11 cellular contexts compared by ENCODE assay signal in the genomic region with DNA sequence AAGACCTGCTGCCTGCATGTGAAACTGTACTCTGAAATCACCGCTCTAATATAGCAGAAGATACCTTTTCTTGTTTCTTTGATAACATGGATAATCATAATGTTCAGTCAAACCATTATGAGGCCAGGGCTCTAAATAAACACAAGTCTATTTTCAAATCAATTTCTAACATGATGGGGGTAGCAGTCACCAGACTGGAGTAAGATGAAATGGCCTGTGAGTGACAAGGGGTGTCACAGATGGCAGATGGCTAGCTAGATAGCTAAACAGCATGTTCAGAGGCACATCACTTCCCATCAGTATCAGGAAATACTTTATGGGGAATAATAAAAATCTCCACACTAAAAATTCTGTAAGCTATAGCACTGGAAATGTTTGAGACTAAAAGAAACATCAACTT. TPM values are rescaled to one million over a fixed set of nuclear protein-coding genes. Genes with fewer than 3 reads are reported as not detected.
DNase-seq lines count a peak whose midpoint lies in the region; ATAC-seq, FAIRE-seq and TF ChIP-seq lines count a peak whose summit lies in the region.
"Had no signal": no experiment of that assay in that cellular context is flagged by ENCODE, and none has a peak within 500 bp of the region (broad histone marks: within the 10 kb centered on the region; RNA-seq: fewer than 3 reads in every experiment).

No MANE protein-coding gene starts in this region.

- H3K4me3 ChIP-seq in K562: no peak overlapping the region

- 85% methylated on average over 1 of the region's 1 CpG for WGBS in K562 (ENCODE audit: insufficient coverage, low coverage, missing lambda C conversion rate)

- POLR2A ChIA-PET in K562 (lab: Yijun Ruan, JAX): no interaction called here

- H2AFZ ChIP-seq in K562 (ENCODE audit: low read depth, low read length): no peak overlapping the region

- intact Hi-C loops in K562 (cut with micrococcal nuclease): no loop called here

- no peaks in the 10 kb centered on the region for H3K27me3 ChIP-seq in K562 (ENCODE audit: control insufficient read depth in 2 of 2, insufficient read depth in 2 of 2, low read length in 2 of 2)

- TF ChIP-seq POLR2A in K562 (conservative IDR thresholded peaks at IDR 0.05): no peak

- peaks cover 78% of the 10 kb centered on the region for H3K79me2 ChIP-seq in K562 (ENCODE audit: control insufficient read depth, insufficient read depth, low read length)

- no peaks in the 10 kb centered on the region for H3K9me3 ChIP-seq in K562 (replicated peaks; ENCODE audit: control insufficient read depth, insufficient read depth, low read depth, low read length)

- in situ Hi-C loops in K562 (cut with MboI): no loop called here

- no peak for TF ChIP-seq EP300 in K562 (IDR thresholded peaks at IDR 0.05; ENCODE audit: low read length)

- TF ChIP-seq CTCF in K562 (IDR thresholded peaks at IDR 0.05 in 2 of 3, conservative IDR thresholded peaks at IDR 0.05 in 1 of 3; ENCODE audit: insufficient read depth in 2 of 3, low read depth in 1 of 3, low read length in 3 of 3): no peak

- CTCF ChIA-PET in K562 (lab: Yijun Ruan, JAX; ENCODE audit: low intra/inter-chr PET ratio): no interaction called here

- DNase-seq in K562 (ENCODE audit: extremely low read depth in 1 of 4, low spot score in 3 of 4) (no peak), COLO829 (ENCODE audit: low spot score) (no peak), HTR-8/SVneo (ENCODE audit: insufficient read length, low spot score) (no peak)
- no peak for DNase-seq in stimulated activated CD8-positive, alpha-beta memory T cell treated with anti-CD3 and anti-CD28 coated beads, Interleukin-4, amount 100 ng/mL, for 48 hours

- H3K36me3 ChIP-seq in K562 (ENCODE audit: control insufficient read depth, insufficient read depth, low read length): no peaks in the 10 kb centered on the region

- no peaks in the 10 kb centered on the region for H3K9me1 ChIP-seq in K562 (ENCODE audit: control insufficient read depth, insufficient read depth, low read length)

- no peak overlapping the region for H3K9ac ChIP-seq in K562 (ENCODE audit: insufficient read depth in 1 of 2, low read depth in 2 of 2, low read length in 2 of 2)

- H3K4me1 ChIP-seq in K562 (replicated peaks in 1 of 2; ENCODE audit: control insufficient read depth in 2 of 2, insufficient read depth in 2 of 2, low read length in 2 of 2): peaks cover 0 to 6% of the 10 kb centered on the region in 2 experiments; a peak in 1 of 5 replicates

- ATAC-seq in GM18498 (IDR thresholded peaks at IDR 0.05; ENCODE audit: unreplicated experiment) (peak; percentile 44), GM19438 (IDR thresholded peaks at IDR 0.05; ENCODE audit: low read depth, unreplicated experiment) (peak; percentile 42), HG03175 (IDR thresholded peaks at IDR 0.05; ENCODE audit: unreplicated experiment) (peak; percentile 42), K562 (no peak), SK-N-SH treated with all-trans-retinoic acid at 6 μM for 48 hours (no peak)
- ATAC-seq: Panc1 had no signal

- TF ChIP-seq RAD21 in K562 (CRISPR knock-in tag; conservative IDR thresholded peaks at IDR 0.05 in 1 of 2, IDR thresholded peaks at IDR 0.05 in 1 of 2): no peak

- H4K20me1 ChIP-seq in K562 (replicated peaks; ENCODE audit: control insufficient read depth, insufficient read depth, low read length): no peaks in the 10 kb centered on the region

- no peak overlapping the region for H3K4me2 ChIP-seq in K562 (ENCODE audit: insufficient read depth, low read length)

- no peak overlapping the region for H3K27ac ChIP-seq in K562 (ENCODE audit: extremely low read depth, low read depth, low read length)
- H3K27ac ChIP-seq: HL-60 had no signal

- FAIRE-seq in K562 (lab: Jason Lieb, UNC) (no peak), HTR-8/SVneo (lab: Jason Lieb, UNC) (no peak)
- FAIRE-seq: urothelium cell line had no signal

- no TSS peak for BruUV-seq in K562 (replicated peaks; lab: Mats Ljungman, UMichigan)

TF ChIP-seq in SK-N-SH treated with all-trans-retinoic acid at 6 μM for 48 hours, 23 proteins besides CTCF, POLR2A, EP300 and RAD21:
- TF ChIP-seq BACH2 (CRISPR knock-in tag; IDR thresholded peaks at IDR 0.05; ENCODE audit: borderline replicate concordance) (no peak), TOX (CRISPR knock-in tag; IDR thresholded peaks at IDR 0.05; ENCODE audit: borderline replicate concordance) (no peak), ZFP30 (CRISPR knock-in tag; IDR thresholded peaks at IDR 0.05) (no peak), RARB (CRISPR knock-in tag; IDR thresholded peaks at IDR 0.05) (no peak), OSR1 (CRISPR knock-in tag; IDR thresholded peaks at IDR 0.05) (no peak), ZFP3 (CRISPR knock-in tag; IDR thresholded peaks at IDR 0.05) (no peak), TCF4 (CRISPR knock-in tag; IDR thresholded peaks at IDR 0.05; ENCODE audit: borderline replicate concordance) (no peak), CSDC2 (CRISPR knock-in tag; IDR thresholded peaks at IDR 0.05) (no peak), ZC3H10 (CRISPR knock-in tag; IDR thresholded peaks at IDR 0.05) (no peak), CREB5 (CRISPR knock-in tag; IDR thresholded peaks at IDR 0.05; ENCODE audit: low read depth) (no peak), ZNF8 (CRISPR knock-in tag; IDR thresholded peaks at IDR 0.05) (no peak), ZNF70 (CRISPR knock-in tag; IDR thresholded peaks at IDR 0.05) (no peak), SNAI2 (CRISPR knock-in tag; IDR thresholded peaks at IDR 0.05) (no peak), GLIS3 (CRISPR knock-in tag; IDR thresholded peaks at IDR 0.05) (no peak), ISL1 (CRISPR knock-in tag; IDR thresholded peaks at IDR 0.05) (no peak), PPARA (CRISPR knock-in tag; IDR thresholded peaks at IDR 0.05; ENCODE audit: borderline replicate concordance) (no peak)
- TF ChIP-seq, protein P1, sequence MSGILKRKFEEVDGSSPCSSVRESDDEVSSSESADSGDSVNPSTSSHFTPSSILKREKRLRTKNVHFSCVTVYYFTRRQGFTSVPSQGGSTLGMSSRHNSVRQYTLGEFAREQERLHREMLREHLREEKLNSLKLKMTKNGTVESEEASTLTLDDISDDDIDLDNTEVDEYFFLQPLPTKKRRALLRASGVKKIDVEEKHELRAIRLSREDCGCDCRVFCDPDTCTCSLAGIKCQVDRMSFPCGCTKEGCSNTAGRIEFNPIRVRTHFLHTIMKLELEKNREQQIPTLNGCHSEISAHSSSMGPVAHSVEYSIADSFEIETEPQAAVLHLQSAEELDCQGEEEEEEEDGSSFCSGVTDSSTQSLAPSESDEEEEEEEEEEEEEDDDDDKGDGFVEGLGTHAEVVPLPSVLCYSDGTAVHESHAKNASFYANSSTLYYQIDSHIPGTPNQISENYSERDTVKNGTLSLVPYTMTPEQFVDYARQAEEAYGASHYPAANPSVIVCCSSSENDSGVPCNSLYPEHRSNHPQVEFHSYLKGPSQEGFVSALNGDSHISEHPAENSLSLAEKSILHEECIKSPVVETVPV (CRISPR knock-in tag; IDR thresholded peaks at IDR 0.05): no peak
TF ChIP-seq in SK-N-SH treated with all-trans-retinoic acid at 6 μM for 48 hours: peak in this region for 0.

RNA-seq across cellular contexts. Expression of gene MBD2, which starts 14.0 kb away (rescaled TPM):
- 7.9 and 16.1 TPM in 2 replicates for total RNA-seq in K562 (2011; cell fraction: chromatin; rRNA removed; ENCODE audit: low replicate concordance)
- 5.3 and 5.5 TPM in 2 replicates for total RNA-seq in K562 (2011; cell fraction: nucleolus; rRNA removed)
- 12.7 and 25.0 TPM in 2 replicates for total RNA-seq in K562 (2011; cell fraction: nucleoplasm; rRNA removed)
- 9.1 and 10.5 TPM in 2 replicates for total RNA-seq in K562 (2014; rRNA removed)
- 30.0 and 30.8 TPM in 2 replicates for total RNA-seq in K562 (2014; rRNA removed; fragmentation: Illumina TruSeq; extraction: Trizol)
- total RNA-seq in K562 (2015; rRNA removed; fragmentation: Illumina TruSeq; extraction: Trizol): 13.4 and 13.9 TPM in 2 replicates
- 38.6 and 40.2 TPM in 2 replicates for total RNA-seq in K562 (2021)
- 23.9 and 31.0 TPM in 2 replicates for polyA plus RNA-seq in K562 (2011; rRNA removed)
- 2.9 and 5.7 TPM in 2 replicates for polyA plus RNA-seq in K562 (2011; cell fraction: cytosol; rRNA removed)
- polyA plus RNA-seq in K562 (2011; cell fraction: nucleus; rRNA removed): 18.0 and 18.7 TPM in 2 replicates
- 10.8 and 18.3 TPM in 2 replicates for polyA plus RNA-seq in K562 (2012)
- 16.2 and 21.7 TPM in 2 replicates for polyA plus RNA-seq in K562 (2014; fragmentation: Illumina TruSeq; extraction: Trizol)
- polyA plus RNA-seq in K562 (2014; fragmentation: Nextera tagmentation; extraction: Ambion mirVana): 1 to 10 TPM; 4.4 to 5.0 TPM
- 10.3 and 13.7 TPM in 2 replicates for polyA plus RNA-seq in K562 (2014; rRNA removed)
- 11.1 and 17.0 TPM in 2 replicates for polyA minus RNA-seq in K562 (2011; rRNA and poly(A)+ RNA removed)
- 23.2 and 32.7 TPM in 2 replicates for polyA minus RNA-seq in K562 (2011; cell fraction: cytosol; rRNA and poly(A)+ RNA removed)
- polyA minus RNA-seq in K562 (2011; cell fraction: nucleus; rRNA and poly(A)+ RNA removed): 3.5 and 6.3 TPM in 2 replicates

RNA-seq across cellular contexts. Expression of gene POLI, which starts 58.9 kb away (rescaled TPM):
- total RNA-seq in K562 (2011; cell fraction: chromatin; rRNA removed; ENCODE audit: low replicate concordance): 12.9 and 30.6 TPM in 2 replicates
- 9.0 and 10.1 TPM in 2 replicates for total RNA-seq in K562 (2011; cell fraction: nucleolus; rRNA removed)
- total RNA-seq in K562 (2011; cell fraction: nucleoplasm; rRNA removed): 19.3 and 24.8 TPM in 2 replicates
- total RNA-seq in K562 (2014; rRNA removed) (4.4 and 6.0 TPM in 2 replicates), K562 (2014; rRNA removed; fragmentation: Illumina TruSeq; extraction: Trizol) (6.6 and 8.4 TPM in 2 replicates), K562 (2015; rRNA removed; fragmentation: Illumina TruSeq; extraction: Trizol) (5.1 and 7.2 TPM in 2 replicates), K562 (2021) (6.5 and 7.0 TPM in 2 replicates)
- polyA plus RNA-seq in K562 (2011; rRNA removed) (13.1 and 13.2 TPM in 2 replicates), K562 (2014; fragmentation: Illumina TruSeq; extraction: Trizol) (5.8 and 6.0 TPM in 2 replicates), K562 (2014; fragmentation: Nextera tagmentation; extraction: Ambion mirVana) (1 to 10 TPM; 3.2 to 4.1 TPM), K562 (2014; rRNA removed) (9.0 and 9.1 TPM in 2 replicates)
- 1.5 and 3.1 TPM in 2 replicates for polyA plus RNA-seq in K562 (2011; cell fraction: cytosol; rRNA removed)
- 17.6 and 21.5 TPM in 2 replicates for polyA plus RNA-seq in K562 (2011; cell fraction: nucleus; rRNA removed)
- polyA plus RNA-seq in K562 (2012): 3.4 and 7.9 TPM in 2 replicates
- polyA minus RNA-seq in K562 (2011; rRNA and poly(A)+ RNA removed): 11.2 and 13.8 TPM in 2 replicates
- polyA minus RNA-seq in K562 (2011; cell fraction: cytosol; rRNA and poly(A)+ RNA removed): 3.9 and 6.5 TPM in 2 replicates
- polyA minus RNA-seq in K562 (2011; cell fraction: nucleus; rRNA and poly(A)+ RNA removed): 15.6 and 24.3 TPM in 2 replicates

Comparison
In these comparisons a context has a peak if more than half of its experiments do, and no peak if none do; other contexts are left out.
1. ATAC-seq: peak in GM18498 (single experiment), GM19438 (single experiment) and HG03175 (single experiment); none in K562 (single experiment) and SK-N-SH treated with all-trans-retinoic acid at 6 μM for 48 hours (single experiment).